14 cellular contexts compared by ENCODE assay signal in genomic region chr2:240302041-240302440, GRCh38.
A peak's percentile ranks its signal among the peaks of the same experiment; 100 is the strongest.
DNase-seq lines count a peak whose midpoint lies in the region; ATAC-seq, FAIRE-seq and TF ChIP-seq lines count a peak whose summit lies in the region.
"Had no signal": no experiment of that assay in that cellular context is flagged by ENCODE, and none has a peak within 500 bp of the region (broad histone marks: within the 10 kb centered on the region; RNA-seq: fewer than 3 reads in every experiment).

No MANE protein-coding gene starts in this region.

- H3K79me2 ChIP-seq in astrocyte (ENCODE audit: insufficient read depth, low read length) (no peaks in the 10 kb centered on the region), HepG2 (ENCODE audit: insufficient read depth, low read length) (no peaks in the 10 kb centered on the region)

- no TSS peak for BruUV-seq in HepG2 (replicated peaks; lab: Mats Ljungman, UMichigan)

- TF ChIP-seq POLR2A in GM12891 (IDR thresholded peaks at IDR 0.05; ENCODE audit: low read depth, low read length), result no peak
- no peak for TF ChIP-seq POLR2A in HepG2 (IDR thresholded peaks at IDR 0.05; ENCODE audit: insufficient read depth in 1 of 2, low read depth in 2 of 2, low read length in 2 of 2)

- DNase-seq in AG20443 (ENCODE audit: low spot score) (peak; percentile 4), GM12891 (ENCODE audit: insufficient read length, low spot score) (peak; percentile 3), astrocyte (ENCODE audit: low read depth) (no peak), progenitor cell of endocrine pancreas (ENCODE audit: low spot score, unreplicated experiment) (peak; percentile 3), NCI-H82 (lab: John Stamatoyannopoulos, UW) (no peak), NCI-H2107 treated with DMSO at 0.1 percent for 48 hours (lab: John Stamatoyannopoulos, UW; ENCODE audit: unreplicated experiment) (no peak), D341Med (ENCODE audit: low spot score) (no peak), HepG2 (ENCODE audit: low spot score) (no peak)
- DNase-seq: Caco-2, DMS 273 treated with DMSO at 0.1 percent for 48 hours had no signal

- peaks cover 11% of the 10 kb centered on the region for H3K4me1 Mint-ChIP-seq in astrocyte (ENCODE audit: low read depth, unreplicated experiment)
- peaks cover 4% of the 10 kb centered on the region for H3K4me1 Mint-ChIP-seq in progenitor cell of endocrine pancreas (ENCODE audit: low read depth)
- H3K4me1 Mint-ChIP-seq: CD14-positive monocyte had no signal

- CTCF ChIA-PET in HepG2 (lab: Yijun Ruan, JAX; ENCODE audit: low intra/inter-chr PET ratio, low total read pairs), result no interaction called here

- no peak for TF ChIP-seq CTCF in astrocyte (IDR thresholded peaks at IDR 0.05; ENCODE audit: insufficient read depth, low read depth, low read length)
- no peak for TF ChIP-seq CTCF in progenitor cell of endocrine pancreas (IDR thresholded peaks at IDR 0.05; ENCODE audit: unreplicated experiment)
- TF ChIP-seq CTCF in HepG2 (CRISPR knock-in tag; IDR thresholded peaks at IDR 0.05), result no peak

- intact Hi-C loops in HepG2 (cut with micrococcal nuclease; ENCODE audit: unreplicated experiment), result no loop called here

- no peak for TF ChIP-seq RAD21 in HepG2 (CRISPR knock-in tag; IDR thresholded peaks at IDR 0.05)

- no peak for TF ChIP-seq EP300 in HepG2 (IDR thresholded peaks at IDR 0.05; ENCODE audit: low read depth in 2 of 2, low read length in 2 of 2)
- no peak for TF ChIP-seq EP300 in HepG2 (CRISPR knock-in tag; IDR thresholded peaks at IDR 0.05; ENCODE audit: borderline replicate concordance)

- no peak for ATAC-seq in HepG2
- ATAC-seq: A549; CD8-positive, alpha-beta T cell had no signal

- WGBS in HepG2 (ENCODE audit: low lambda C conversion rate), result 0% methylated on average over 4 of the region's 5 CpGs

- H3K27me3 ChIP-seq in astrocyte (ENCODE audit: insufficient read depth, low read length), result no peaks in the 10 kb centered on the region
- peaks cover 21 to 79% of the 10 kb centered on the region in 2 experiments for H3K27me3 ChIP-seq in HepG2 (ENCODE audit: control insufficient read depth in 1 of 2, insufficient read depth in 2 of 2, low read length in 2 of 2)

- FAIRE-seq in GM12891 (lab: Jason Lieb, UNC), result no peak
- no peak for FAIRE-seq in astrocyte (lab: Jason Lieb, UNC)
- no peak for FAIRE-seq in HepG2 (lab: Jason Lieb, UNC)
- FAIRE-seq: A549, GM18507 had no signal

- H3K4me2 ChIP-seq in astrocyte (ENCODE audit: low read length) (no peak overlapping the region), HepG2 (ENCODE audit: low read depth, low read length) (no peak overlapping the region)
- H3K4me2 ChIP-seq: A549 had no signal

- no peak overlapping the region for H2AFZ ChIP-seq in astrocyte (ENCODE audit: low read depth, low read length)
- H2AFZ ChIP-seq in HepG2 (ENCODE audit: low read length), result no peak overlapping the region

- H3K4me1 ChIP-seq in astrocyte (ENCODE audit: insufficient read depth, low read length) (peaks cover 14% of the 10 kb centered on the region), HepG2 (ENCODE audit: insufficient read depth, low read length) (no peaks in the 10 kb centered on the region)
- H3K4me1 ChIP-seq: A549, Caco-2 had no signal

- POLR2A ChIA-PET in HepG2 (lab: Yijun Ruan, JAX), result no interaction called here

- H3K27me3 Mint-ChIP-seq in astrocyte (ENCODE audit: low read depth, unreplicated experiment) (peaks cover 20% of the 10 kb centered on the region), progenitor cell of endocrine pancreas (peaks cover 4% of the 10 kb centered on the region)

- in situ Hi-C loops in HepG2 (cut with HindIII; ENCODE audit: extremely low pct_ligation_motif_present, low pct_unique_long_range_greater_than_20kb), result no loop called here

- H3K36me3 ChIP-seq in astrocyte (ENCODE audit: insufficient read depth, low read length) (no peaks in the 10 kb centered on the region), HepG2 (replicated peaks in 1 of 2; ENCODE audit: control insufficient read depth in 1 of 2, insufficient read depth in 2 of 2, low read length in 2 of 2) (no peaks in the 10 kb centered on the region)

- no peak overlapping the region for H3K4me3 ChIP-seq in astrocyte (ENCODE audit: insufficient read depth, low read depth, low read length)
- H3K4me3 ChIP-seq in HepG2 (replicated peaks in 1 of 3; ENCODE audit: insufficient read depth in 1 of 3, low read depth in 2 of 3, low read length in 3 of 3), result no peak overlapping the region
- H3K4me3 ChIP-seq: A549 had no signal

- no peak overlapping the region for H3K27ac ChIP-seq in astrocyte (ENCODE audit: low read depth, low read length)
- H3K27ac ChIP-seq in HepG2 (ENCODE audit: extremely low read length, insufficient read depth, low read length), result no peak overlapping the region
- H3K27ac ChIP-seq: A549 had no signal

- H3K27ac Mint-ChIP-seq in astrocyte (ENCODE audit: unreplicated experiment) (peak overlapping the region; percentile 18), progenitor cell of endocrine pancreas (no peak overlapping the region)
- H3K27ac Mint-ChIP-seq: CD14-positive monocyte; CD8-positive, alpha-beta T cell had no signal

- H3K9me3 ChIP-seq in astrocyte (ENCODE audit: insufficient read depth, low read depth, low read length) (no peaks in the 10 kb centered on the region), HepG2 (ENCODE audit: low read length) (no peaks in the 10 kb centered on the region)
- H3K9me3 ChIP-seq: A549, Caco-2 had no signal

- H3K9ac ChIP-seq in astrocyte (ENCODE audit: low read length) (no peak overlapping the region), HepG2 (ENCODE audit: insufficient read depth, low read depth, low read length) (no peak overlapping the region)

- H3K36me3 Mint-ChIP-seq in astrocyte (ENCODE audit: low read depth, unreplicated experiment) (peaks cover 3% of the 10 kb centered on the region), progenitor cell of endocrine pancreas (ENCODE audit: insufficient read depth) (no peaks in the 10 kb centered on the region)
- H3K36me3 Mint-ChIP-seq: CD14-positive monocyte; CD8-positive, alpha-beta T cell had no signal

- peaks cover 5% of the 10 kb centered on the region for H3K9me3 Mint-ChIP-seq in astrocyte (ENCODE audit: unreplicated experiment)
- H3K9me3 Mint-ChIP-seq in progenitor cell of endocrine pancreas (ENCODE audit: low read depth), result no peaks in the 10 kb centered on the region
- H3K9me3 Mint-ChIP-seq: CD14-positive monocyte; CD8-positive, alpha-beta T cell had no signal

- H3K4me3 Mint-ChIP-seq in astrocyte (ENCODE audit: unreplicated experiment) (no peak overlapping the region), progenitor cell of endocrine pancreas (ENCODE audit: low read depth) (no peak overlapping the region)
- H3K4me3 Mint-ChIP-seq: CD14-positive monocyte; CD8-positive, alpha-beta T cell had no signal

- H4K20me1 ChIP-seq in astrocyte (ENCODE audit: insufficient read depth, low read length) (no peaks in the 10 kb centered on the region), HepG2 (ENCODE audit: insufficient read depth, low read length) (peaks cover 6% of the 10 kb centered on the region; the same call in 1 of the 2 replicates)

TF ChIP-seq in GM12891, 5 proteins besides CTCF, POLR2A, EP300 and RAD21:
- no peak for TF ChIP-seq PAX5 (IDR thresholded peaks at IDR 0.05; ENCODE audit: insufficient read depth, low read length, severe bottlenecking)
- no peak for TF ChIP-seq SPI1 (IDR thresholded peaks at IDR 0.05; ENCODE audit: low read depth, low read length)
- no peak for TF ChIP-seq POLR2AphosphoS5 (IDR thresholded peaks at IDR 0.05; ENCODE audit: low read depth, low read length)
- no peak for TF ChIP-seq POU2F2 (IDR thresholded peaks at IDR 0.05; ENCODE audit: low read depth, low read length)
- TF ChIP-seq TAF1 (IDR thresholded peaks at IDR 0.05; ENCODE audit: low read depth, low read length), result no peak

TF ChIP-seq in HepG2, 621 proteins besides CTCF, POLR2A, EP300 and RAD21 (continues in another document):
- TF ChIP-seq KDM5B (CRISPR knock-in tag; IDR thresholded peaks at IDR 0.05; ENCODE audit: borderline replicate concordance) (no peak), ZNF567 (CRISPR knock-in tag; IDR thresholded peaks at IDR 0.05; ENCODE audit: borderline replicate concordance) (no peak), ZFP36 (IDR thresholded peaks at IDR 0.05; ENCODE audit: borderline replicate concordance, low read depth, low read length, partially characterized antibody) (no peak), SIN3A (IDR thresholded peaks at IDR 0.05; ENCODE audit: borderline replicate concordance, low read depth, low read length) (no peak), U2AF2 (IDR thresholded peaks at IDR 0.05; ENCODE audit: low read depth, low read length) (no peak), NPAS2 (CRISPR knock-in tag; IDR thresholded peaks at IDR 0.05; ENCODE audit: borderline replicate concordance) (no peak), ZNF281 (CRISPR knock-in tag; IDR thresholded peaks at IDR 0.05; ENCODE audit: borderline replicate concordance) (no peak), ZNF7 (CRISPR knock-in tag; IDR thresholded peaks at IDR 0.05) (no peak), HIVEP1 (CRISPR knock-in tag; IDR thresholded peaks at IDR 0.05) (no peak), HOXA9 (CRISPR knock-in tag; IDR thresholded peaks at IDR 0.05; ENCODE audit: borderline replicate concordance) (no peak), IKZF4 (CRISPR knock-in tag; IDR thresholded peaks at IDR 0.05; ENCODE audit: borderline replicate concordance, low read depth, not compliant biosample characterization) (no peak), ZMYM4 (CRISPR knock-in tag; IDR thresholded peaks at IDR 0.05) (no peak)

Comparison
In these comparisons a context has a peak if more than half of its experiments do, and no peak if none do; other contexts are left out.
1. DNase-seq: peak in AG20443 (single experiment), GM12891 (single experiment) and progenitor cell of endocrine pancreas (single experiment); none in astrocyte (single experiment), NCI-H82 (single experiment), NCI-H2107 treated with DMSO at 0.1 percent for 48 hours (single experiment), D341Med (single experiment) and HepG2 (single experiment).